Comparison of ENCODE assay signal across 8 cellular contexts in genomic region chr7:106071356-106071998, GRCh38. TPM values are rescaled to one million over a fixed set of nuclear protein-coding genes. Genes with fewer than 3 reads are reported as not detected.
DNase-seq lines count a peak whose midpoint lies in the region; ATAC-seq, FAIRE-seq and TF ChIP-seq lines count a peak whose summit lies in the region.

No MANE protein-coding gene starts in this region.

- no peak overlapping the region for H3K9ac ChIP-seq in H1 (replicated peaks in 1 of 4; ENCODE audit: extremely low read depth in 1 of 4, low read depth in 3 of 4, low read length in 3 of 4)
- no peak overlapping the region for H3K9ac ChIP-seq in parathyroid adenoma

- no peak overlapping the region for H3K4me3 ChIP-seq in H1 (ENCODE audit: extremely low read depth in 1 of 4, insufficient read depth in 2 of 4, low read depth in 3 of 4, low read length in 4 of 4)
- H3K4me3 ChIP-seq in parathyroid adenoma (ENCODE audit: low read depth, low read length) = peak overlapping the region; percentile 17

- H3K18ac ChIP-seq in H1 (ENCODE audit: extremely low read depth, low read length) = no peak overlapping the region

- H2AFZ ChIP-seq in H1 (ENCODE audit: low read length) = 0 out of 2 replicates have a peak overlapping the region, but pooled peaks have one; percentile 46
- H2AFZ ChIP-seq in parathyroid adenoma = peak overlapping the region; percentile 80

- CTCF ChIA-PET in H1 (lab: Charles Lee; ENCODE audit: partially characterized antibody) = interaction anchor here (0.6 to 6.2 kb wide), 13 partner anchors 9 to 541 kb away, joined by 3 to 38 read pairs (median 4); no protein-coding TSS in a partner anchor

- no peak overlapping the region for H3K4ac ChIP-seq in H1 (replicated peaks; ENCODE audit: insufficient read length, low read depth, low read length)

- DNase-seq in DMS153 treated with DMSO at 0.1 percent for 48 hours (lab: John Stamatoyannopoulos, UW; ENCODE audit: unreplicated experiment) = peak; percentile 59
- DNase-seq in T-helper 9 cell = peak; percentile 5
- no peak for DNase-seq in H1 (ENCODE audit: low read depth in 1 of 2, low spot score in 2 of 2)
- no peak for DNase-seq in NCI-H82 treated with DMSO at 0.1 percent for 48 hours (lab: John Stamatoyannopoulos, UW; ENCODE audit: unreplicated experiment)
- DNase-seq in iPS-NIHi7 (ENCODE audit: extremely low spot score) = no peak

- no peak for TF ChIP-seq RAD21 in H1 (IDR thresholded peaks at IDR 0.05 in 1 of 2, conservative IDR thresholded peaks at IDR 0.05 in 1 of 2; ENCODE audit: low read depth in 2 of 2, low read length in 2 of 2)

- H2BK12ac ChIP-seq in H1 (ENCODE audit: low read depth, low read length) = no peak overlapping the region

- H4K5ac ChIP-seq in H1 (ENCODE audit: insufficient read length, low read depth, low read length) = no peak overlapping the region

- no peak overlapping the region for H3K14ac ChIP-seq in H1 (ENCODE audit: insufficient read length)

- ATAC-seq in GM19467 (IDR thresholded peaks at IDR 0.05; ENCODE audit: unreplicated experiment) (peak; percentile 95), HG03558 (IDR thresholded peaks at IDR 0.05; ENCODE audit: extremely low read depth, unreplicated experiment) (peak; percentile 96)

- no peak overlapping the region for H3K4me2 ChIP-seq in H1 (ENCODE audit: insufficient read depth in 1 of 2, low read depth in 2 of 2, low read length in 2 of 2)
- H3K4me2 ChIP-seq in parathyroid adenoma (ENCODE audit: low read length) = peak overlapping the region; percentile 43

- H3K56ac ChIP-seq in H1 (replicated peaks; ENCODE audit: insufficient read length, low read depth, low read length) = no peak overlapping the region

- no peaks in the 10 kb centered on the region for H3K79me1 ChIP-seq in H1 (ENCODE audit: low read depth, low read length)

- H4K8ac ChIP-seq in H1 (ENCODE audit: extremely low read depth, insufficient read depth, low read length) = no peak overlapping the region

- H3K4me1 ChIP-seq in H1 (replicated peaks in 1 of 4; ENCODE audit: control insufficient read depth in 3 of 4, insufficient read depth in 4 of 4, low read length in 3 of 4) = peaks cover 0 to 4% (median 2%) of the 10 kb centered on the region in 4 experiments; a peak in 1 of 7 replicates
- H3K4me1 ChIP-seq in parathyroid adenoma = peaks cover 66% of the 10 kb centered on the region

- TF ChIP-seq CTCF in H1 (IDR thresholded peaks at IDR 0.05; ENCODE audit: control extremely low read depth in 1 of 3, insufficient read depth in 1 of 3, low read depth in 1 of 3, low read length in 3 of 3) (no peak), parathyroid adenoma (IDR thresholded peaks at IDR 0.05) (no peak)

- peak overlapping the region; percentile 73; the same call in 1 of the 2 replicates for H2BK5ac ChIP-seq in H1 (ENCODE audit: low read depth, low read length)

- no peak overlapping the region for H3K27ac ChIP-seq in H1 (ENCODE audit: low read depth, low read length)
- H3K27ac ChIP-seq in parathyroid adenoma = peak overlapping the region; percentile 85

- POLR2A ChIA-PET in H1 (lab: Charles Lee; ENCODE audit: partially characterized antibody) = interaction anchor here (0.7 to 3.8 kb wide), 2 partner anchors 11 to 64 kb away, joined by 3 to 15 read pairs; no protein-coding TSS in a partner anchor

- H4K20me1 ChIP-seq in H1 (replicated peaks in 1 of 2; ENCODE audit: control insufficient read depth in 1 of 2, insufficient read depth in 2 of 2, low read length in 2 of 2) = no peaks in the 10 kb centered on the region

- no peaks in the 10 kb centered on the region for H3K79me2 ChIP-seq in H1 (ENCODE audit: control insufficient read depth in 1 of 2, insufficient read depth in 2 of 2, low read length in 2 of 2)
- H3K79me2 ChIP-seq in parathyroid adenoma = no peaks in the 10 kb centered on the region

- H4K91ac ChIP-seq in H1 (replicated peaks; ENCODE audit: insufficient read length, low read length) = no peak overlapping the region

- no peak overlapping the region for H2BK120ac ChIP-seq in H1 (replicated peaks; ENCODE audit: low read depth, low read length)

- TF ChIP-seq POLR2A in H1 (IDR thresholded peaks at IDR 0.05; ENCODE audit: control extremely low read depth in 1 of 2, low read depth in 2 of 2, low read length in 2 of 2) = no peak

- no peaks in the 10 kb centered on the region for H3K9me3 ChIP-seq in H1 (ENCODE audit: insufficient read depth in 2 of 2, low read depth in 1 of 2, low read length in 1 of 2)
- no peaks in the 10 kb centered on the region for H3K9me3 ChIP-seq in parathyroid adenoma (ENCODE audit: control insufficient read depth, low read length)

- no peak for TF ChIP-seq EP300 in H1 (IDR thresholded peaks at IDR 0.05; ENCODE audit: borderline replicate concordance in 1 of 2, low read depth in 2 of 2, low read length in 2 of 2)

- no peaks in the 10 kb centered on the region for H3K23me2 ChIP-seq in H1 (ENCODE audit: low read depth, low read length)

- WGBS in H1 (ENCODE audit: extremely low coverage in 1 of 2, insufficient coverage in 1 of 2, insufficient read length in 1 of 2, insufficient replicate concordance in 2 of 2, low coverage in 1 of 2, low lambda C conversion rate in 2 of 2, missing lambda C conversion rate in 1 of 2), 2 experiments = 91% methylated on average over 9 of the region's 9 CpGs; no CpG with 5 or more reads in 1 of the 2 experiments

- no peak for FAIRE-seq in H1 (lab: Jason Lieb, UNC)

- H2BK20ac ChIP-seq in H1 (ENCODE audit: low read length) = 0 out of 2 replicates have a peak overlapping the region, but pooled peaks have one; percentile 11

- H2AK5ac ChIP-seq in H1 (ENCODE audit: low read depth, low read length) = no peak overlapping the region

- H3K36me3 ChIP-seq in H1 (ENCODE audit: control insufficient read depth in 2 of 4, insufficient read depth in 4 of 4, low read length in 3 of 4) (no peaks in the 10 kb centered on the region), parathyroid adenoma (ENCODE audit: control insufficient read depth, insufficient read depth, low read length) (no peaks in the 10 kb centered on the region)

- H2BK15ac ChIP-seq in H1 (ENCODE audit: low read length) = peak overlapping the region; percentile 94

- H3K23ac ChIP-seq in H1 (ENCODE audit: insufficient read length) = no peak overlapping the region

- no peaks in the 10 kb centered on the region for H3K27me3 ChIP-seq in H1 (replicated peaks in 1 of 4; ENCODE audit: control insufficient read depth in 3 of 4, extremely low read depth in 1 of 4, insufficient read depth in 3 of 4, low read length in 3 of 4)
- no peaks in the 10 kb centered on the region for H3K27me3 ChIP-seq in parathyroid adenoma (ENCODE audit: control insufficient read depth, insufficient read depth, low read length)

TF ChIP-seq in H1, 55 proteins besides CTCF, POLR2A, EP300 and RAD21 (continues in another document):
- TF ChIP-seq TCF12 (IDR thresholded peaks at IDR 0.05; ENCODE audit: low read depth, low read length) = no peak
- TF ChIP-seq KDM4A (IDR thresholded peaks at IDR 0.05; ENCODE audit: low read depth, low read length, severe bottlenecking) = no peak
- no peak for TF ChIP-seq EZH2 (IDR thresholded peaks at IDR 0.05; ENCODE audit: low read depth, low read length, severe bottlenecking)
- TF ChIP-seq CEBPB (IDR thresholded peaks at IDR 0.05; ENCODE audit: low read depth, low read length) = no peak

RNA-seq across cellular contexts. Expression of gene SYPL1, which starts 40.6 kb away (rescaled TPM):
- 56.1 and 57.7 TPM in 2 replicates for total RNA-seq in H1 (2021; fragmentation: NEBNext Ultra II Directional; extraction: Animal tissue kit (Norgen Biotek cat#: 25700))
- 27.2 and 44.9 TPM in 2 replicates for polyA plus RNA-seq in H1 (2011; rRNA removed)
- 36.9 TPM for polyA plus RNA-seq in H1 (2011; cell fraction: cytosol; rRNA removed)
- polyA plus RNA-seq in H1 (2011; cell fraction: nucleus; rRNA removed) = 10.4 TPM
- polyA plus RNA-seq in H1 (2012, experiment 1 of 2) = 33.8 to 44.8 TPM (median 39.5 TPM) in 4 replicates
- polyA plus RNA-seq in H1 (2012, experiment 2 of 2) = 23.3 TPM
- polyA plus RNA-seq in H1 (2013, experiment 1 of 2) = 57.6 TPM
- polyA plus RNA-seq in H1 (2013, experiment 2 of 2) = 64.2 TPM
- polyA minus RNA-seq in H1 (2011; rRNA and poly(A)+ RNA removed) = 44.6 and 67.0 TPM in 2 replicates
- polyA minus RNA-seq in H1 (2011; cell fraction: cytosol; rRNA and poly(A)+ RNA removed) = 18.1 TPM
- 25.6 TPM for polyA minus RNA-seq in H1 (2011; cell fraction: nucleus; rRNA and poly(A)+ RNA removed)

Comparison
In these comparisons a context has a peak if more than half of its experiments do, and no peak if none do; other contexts are left out.
1. DNase-seq: peak in DMS153 treated with DMSO at 0.1 percent for 48 hours (single experiment) and T-helper 9 cell (single experiment); none in H1 (0 of 2), NCI-H82 treated with DMSO at 0.1 percent for 48 hours (single experiment) and iPS-NIHi7 (single experiment).